In genomic region chr9:70510157-70510770, GRCh38 we compare ENCODE assay signal across 1 cellular context.
A peak's percentile ranks its signal among the peaks of the same experiment; 100 is the strongest.
TF ChIP-seq lines count a peak whose summit lies in the region.

No MANE protein-coding gene starts in this region.

TF ChIP-seq in K562, 482 proteins besides CTCF, POLR2A, EP300 and RAD21 (continued from another document):
- TF ChIP-seq CTCFL (IDR thresholded peaks at IDR 0.05; ENCODE audit: borderline replicate concordance, insufficient read depth, low read depth, low read length, poor library complexity, severe bottlenecking) (peak; percentile 60), EHMT2 (IDR thresholded peaks at IDR 0.05) (no peak)
TF ChIP-seq in K562: peak in this region for 1.
